ENCODE assay signal across 16 cellular contexts in the genomic region with DNA sequence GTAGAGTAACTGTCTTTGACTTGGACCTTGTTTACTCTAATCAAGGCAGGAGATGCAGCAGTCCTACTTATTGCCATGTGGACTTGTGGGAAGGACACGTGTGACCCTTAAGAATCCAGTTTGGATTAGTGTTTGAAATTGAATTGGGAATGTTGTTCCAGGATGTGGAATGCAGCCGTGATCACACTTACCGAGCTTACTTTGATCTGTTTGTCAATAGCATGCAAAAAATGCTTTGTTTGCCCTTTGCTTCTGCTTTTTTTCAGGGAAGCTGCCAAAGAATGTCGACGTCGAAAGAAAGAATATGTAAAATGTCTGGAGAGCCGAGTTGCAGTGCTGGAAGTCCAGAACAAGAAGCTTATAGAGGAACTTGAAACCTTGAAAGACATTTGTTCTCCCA.
A peak's percentile ranks its signal among the peaks of the same experiment; 100 is the strongest.
DNase-seq lines count a peak whose midpoint lies in the region; ATAC-seq and TF ChIP-seq lines count a peak whose summit lies in the region.
"Had no signal": no experiment of that assay in that cellular context is flagged by ENCODE, and none has a peak within 500 bp of the region (broad histone marks: within the 10 kb centered on the region; RNA-seq: fewer than 3 reads in every experiment).

No MANE protein-coding gene starts in this region.

- peak overlapping the region; percentile 33 for H3K27ac Mint-ChIP-seq in activated T-cell treated with anti-CD3 and anti-CD28 coated beads, Interleukin-2, amount 50 U/mL, for 72 hours
- H3K27ac Mint-ChIP-seq: type B pancreatic cell had no signal

- TF ChIP-seq CTCF in Peyer's patch (IDR thresholded peaks at IDR 0.05), result no peak

- H3K36me3 ChIP-seq in effector memory CD4-positive, alpha-beta T cell (ENCODE audit: control insufficient read depth, insufficient read depth, low read length), result no peaks in the 10 kb centered on the region
- H3K36me3 ChIP-seq in Peyer's patch, result no peaks in the 10 kb centered on the region
- H3K36me3 ChIP-seq: MG63 had no signal

- H3K4me3 ChIP-seq in effector memory CD4-positive, alpha-beta T cell (ENCODE audit: insufficient read depth, low read depth, low read length, poor library complexity, severe bottlenecking), result no peak overlapping the region
- H3K4me3 ChIP-seq in Peyer's patch, result no peak overlapping the region
- H3K4me3 ChIP-seq: MG63, mucosa of descending colon had no signal

- no peaks in the 10 kb centered on the region for H3K9me3 ChIP-seq in effector memory CD4-positive, alpha-beta T cell (ENCODE audit: control insufficient read depth, low read length)
- H3K9me3 ChIP-seq in Peyer's patch, result no peaks in the 10 kb centered on the region
- H3K9me3 ChIP-seq: MG63, mucosa of descending colon had no signal

- H3K36me3 Mint-ChIP-seq in activated T-cell treated with anti-CD3 and anti-CD28 coated beads, Interleukin-2, amount 50 U/mL, for 72 hours (ENCODE audit: insufficient read depth in 2 of 2), result peaks cover 17 to 38% of the 10 kb centered on the region in 2 donors

- H3K4me1 Mint-ChIP-seq in activated T-cell treated with anti-CD3 and anti-CD28 coated beads, Interleukin-2, amount 50 U/mL, for 72 hours (ENCODE audit: low read depth), result peaks cover 58% of the 10 kb centered on the region

- DNase-seq in activated T-cell treated with anti-CD3 and anti-CD28 coated beads, Interleukin-2, amount 50 U/mL, for 72 hours, result no peak
- DNase-seq in activated T-cell treated with anti-CD3 and anti-CD28 coated beads, Interleukin-2, amount 50 U/mL, for 48 hours, result no peak
- DNase-seq in astrocyte of the hippocampus (ENCODE audit: low read depth, low spot score), result peak; percentile 73
- DNase-seq in medulla oblongata (ENCODE audit: extremely low spot score), result peak; percentile 58
- no peak for DNase-seq in RKO (ENCODE audit: low spot score)
- no peak for DNase-seq in effector memory CD4-positive, alpha-beta T cell
- DNase-seq in Peyer's patch, result no peak
- DNase-seq: activated CD4-positive, alpha-beta T cell treated with anti-CD3 and anti-CD28 coated beads, Interleukin-2, amount 50 U/mL, for 4 hours; activated effector memory CD4-positive, alpha-beta T cell treated with anti-CD3 and anti-CD28 coated beads, Interleukin-2, amount 50 U/mL, for 16 hours; GF-D8; MG63; mucosa of descending colon; T1000 had no signal

- H3K27me3 Mint-ChIP-seq in activated T-cell treated with anti-CD3 and anti-CD28 coated beads, Interleukin-2, amount 50 U/mL, for 72 hours (ENCODE audit: low read depth), result no peaks in the 10 kb centered on the region
- H3K27me3 Mint-ChIP-seq: type B pancreatic cell had no signal

- ATAC-seq in activated T-cell treated with anti-CD3 and anti-CD28 coated beads, Interleukin-2, amount 50 U/mL, for 72 hours (replicated peaks in 1 of 2), result no peak
- ATAC-seq: mucosa of descending colon, Right ventricle myocardium inferior had no signal

- no peak overlapping the region for H3K4me3 Mint-ChIP-seq in activated T-cell treated with anti-CD3 and anti-CD28 coated beads, Interleukin-2, amount 50 U/mL, for 72 hours
- H3K4me3 Mint-ChIP-seq: type B pancreatic cell had no signal

- peaks cover 10% of the 10 kb centered on the region for H3K4me1 ChIP-seq in effector memory CD4-positive, alpha-beta T cell (ENCODE audit: control insufficient read depth, insufficient read depth, low read length, poor library complexity, severe bottlenecking)
- H3K4me1 ChIP-seq in Peyer's patch, result no peaks in the 10 kb centered on the region

- TF ChIP-seq POLR2A in Peyer's patch (IDR thresholded peaks at IDR 0.05), result no peak

- no peaks in the 10 kb centered on the region for H3K27me3 ChIP-seq in effector memory CD4-positive, alpha-beta T cell (replicated peaks; ENCODE audit: control insufficient read depth, insufficient read depth, low read length, poor library complexity, severe bottlenecking)
- no peaks in the 10 kb centered on the region for H3K27me3 ChIP-seq in Peyer's patch
- H3K27me3 ChIP-seq: MG63 had no signal

- H3K27ac ChIP-seq in temporal lobe (ENCODE audit: low read depth, low read length) (peak overlapping the region; percentile 47), Peyer's patch (peak overlapping the region in 2 of 4 donors; percentile 29 to 35)
- H3K27ac ChIP-seq in effector memory CD4-positive, alpha-beta T cell (ENCODE audit: insufficient read depth, low read length, poor library complexity, severe bottlenecking), result no peak overlapping the region

- no peaks in the 10 kb centered on the region for H3K9me3 Mint-ChIP-seq in activated T-cell treated with anti-CD3 and anti-CD28 coated beads, Interleukin-2, amount 50 U/mL, for 72 hours
- H3K9me3 Mint-ChIP-seq: type B pancreatic cell had no signal

Comparison
In these comparisons a context has a peak if more than half of its experiments do, and no peak if none do; other contexts are left out.
1. DNase-seq: peak in astrocyte of the hippocampus (single experiment) and medulla oblongata (single experiment); none in activated T-cell treated with anti-CD3 and anti-CD28 coated beads, Interleukin-2, amount 50 U/mL, for 72 hours (0 of 2), activated T-cell treated with anti-CD3 and anti-CD28 coated beads, Interleukin-2, amount 50 U/mL, for 48 hours (0 of 2), RKO (single experiment), effector memory CD4-positive, alpha-beta T cell (0 of 3) and Peyer's patch (0 of 3).